17 cellular contexts compared by ENCODE assay signal in the genomic region with DNA sequence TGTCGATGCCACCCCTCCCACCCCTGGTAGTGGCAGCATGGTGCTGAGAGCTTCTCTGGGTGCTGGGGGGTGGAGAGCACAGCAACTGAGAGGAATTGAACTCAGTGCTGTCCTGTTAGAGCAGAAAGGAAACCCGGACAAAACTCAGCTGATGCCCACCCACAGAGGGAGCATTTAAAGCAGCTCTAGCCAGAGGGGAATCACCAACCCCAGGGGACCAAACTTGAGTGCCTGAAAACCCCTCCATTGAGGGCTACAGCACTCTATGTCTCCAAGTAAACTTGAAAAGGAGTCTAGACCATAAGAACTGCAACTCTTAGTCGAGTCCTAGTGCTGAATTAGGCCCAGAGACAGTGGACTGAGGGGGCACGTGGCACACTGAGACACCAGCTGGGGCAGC.
"Had no signal": no experiment of that assay in that cellular context is flagged by ENCODE, and none has a peak within 500 bp of the region (broad histone marks: within the 10 kb centered on the region; RNA-seq: fewer than 3 reads in every experiment).

No MANE protein-coding gene starts in this region.

- H3K4me1 Mint-ChIP-seq: activated CD4-positive, alpha-beta T cell treated with anti-CD3 and anti-CD28 coated beads for 36 hours; activated CD8-positive, alpha-beta memory T cell treated with anti-CD3 and anti-CD28 coated beads, Interleukin-2, amount 10 ng/mL, durations not matched to agents 7 days and 5 days; activated naive CD4-positive, alpha-beta T cell treated with anti-CD3 and anti-CD28 coated beads, Interleukin-2, amount 50 U/mL, for 24 hours; mesothelial cell of epicardium; nephron progenitor cell; stimulated activated naive CD8-positive, alpha-beta T cell treated with anti-CD3 and anti-CD28 coated beads, Interleukin-15, amount 100 ng/mL, for 72 hours had no signal

- ATAC-seq: activated CD4-positive, alpha-beta T cell treated with anti-CD3 and anti-CD28 coated beads for 36 hours; activated CD8-positive, alpha-beta memory T cell treated with anti-CD3 and anti-CD28 coated beads, Interleukin-2, amount 10 ng/mL, durations not matched to agents 7 days and 5 days; left colon; lower lobe of right lung; stimulated activated naive CD8-positive, alpha-beta T cell treated with anti-CD3 and anti-CD28 coated beads, Interleukin-15, amount 100 ng/mL, for 72 hours had no signal

- H3K4me3 Mint-ChIP-seq: activated CD4-positive, alpha-beta memory T cell treated with anti-CD3 and anti-CD28 coated beads for 36 hours; activated CD4-positive, alpha-beta T cell treated with anti-CD3 and anti-CD28 coated beads for 36 hours; activated CD8-positive, alpha-beta memory T cell treated with anti-CD3 and anti-CD28 coated beads, Interleukin-2, amount 10 ng/mL, durations not matched to agents 7 days and 5 days; activated naive CD4-positive, alpha-beta T cell treated with anti-CD3 and anti-CD28 coated beads, Interleukin-2, amount 50 U/mL, for 24 hours; mesothelial cell of epicardium; nephron progenitor cell; stimulated activated naive CD8-positive, alpha-beta T cell treated with anti-CD3 and anti-CD28 coated beads, Interleukin-15, amount 100 ng/mL, for 72 hours had no signal

- H3K9me3 Mint-ChIP-seq: activated CD4-positive, alpha-beta memory T cell treated with anti-CD3 and anti-CD28 coated beads for 36 hours had no signal

- H3K36me3 Mint-ChIP-seq: activated CD4-positive, alpha-beta memory T cell treated with anti-CD3 and anti-CD28 coated beads for 36 hours; activated CD8-positive, alpha-beta memory T cell treated with anti-CD3 and anti-CD28 coated beads, Interleukin-2, amount 10 ng/mL, durations not matched to agents 7 days and 5 days; activated naive CD4-positive, alpha-beta T cell treated with anti-CD3 and anti-CD28 coated beads, Interleukin-2, amount 50 U/mL, for 24 hours; mesothelial cell of epicardium had no signal

- H3K27ac Mint-ChIP-seq: activated CD4-positive, alpha-beta memory T cell treated with anti-CD3 and anti-CD28 coated beads for 36 hours; activated CD4-positive, alpha-beta T cell treated with anti-CD3 and anti-CD28 coated beads for 36 hours; activated CD8-positive, alpha-beta memory T cell treated with anti-CD3 and anti-CD28 coated beads, Interleukin-2, amount 10 ng/mL, durations not matched to agents 7 days and 5 days; activated naive CD4-positive, alpha-beta T cell treated with anti-CD3 and anti-CD28 coated beads, Interleukin-2, amount 50 U/mL, for 24 hours; mesothelial cell of epicardium; nephron progenitor cell; progenitor cell of endocrine pancreas; stimulated activated naive CD8-positive, alpha-beta T cell treated with anti-CD3 and anti-CD28 coated beads, Interleukin-15, amount 100 ng/mL, for 72 hours had no signal

- DNase-seq: activated CD4-positive, alpha-beta memory T cell treated with anti-CD3 and anti-CD28 coated beads for 36 hours; activated CD4-positive, alpha-beta T cell treated with anti-CD3 and anti-CD28 coated beads for 36 hours; activated CD8-positive, alpha-beta memory T cell treated with anti-CD3 and anti-CD28 coated beads, Interleukin-2, amount 10 ng/mL, durations not matched to agents 7 days and 5 days; activated effector memory CD4-positive, alpha-beta T cell treated with anti-CD3 and anti-CD28 coated beads, Interleukin-2, amount 50 U/mL, for 16 hours; activated T-cell treated with anti-CD3 and anti-CD28 coated beads, Interleukin-2, amount 50 U/mL, for 1 hour; adrenal gland; left colon; lower lobe of right lung; nephron progenitor cell; occipital lobe; stimulated activated CD4-positive, alpha-beta T cell treated with anti-CD3 and anti-CD28 coated beads, Interleukin-15, amount 100 ng/mL, for 24 hours; stimulated activated CD4-positive, alpha-beta T cell treated with anti-CD3 and anti-CD28 coated beads, Interleukin-4, amount 100 ng/mL, for 24 hours; stimulated activated naive CD8-positive, alpha-beta T cell treated with anti-CD3 and anti-CD28 coated beads, Interleukin-15, amount 100 ng/mL, for 72 hours; upper lobe of left lung had no signal
